9 cellular contexts compared by ENCODE assay signal in the genomic region with DNA sequence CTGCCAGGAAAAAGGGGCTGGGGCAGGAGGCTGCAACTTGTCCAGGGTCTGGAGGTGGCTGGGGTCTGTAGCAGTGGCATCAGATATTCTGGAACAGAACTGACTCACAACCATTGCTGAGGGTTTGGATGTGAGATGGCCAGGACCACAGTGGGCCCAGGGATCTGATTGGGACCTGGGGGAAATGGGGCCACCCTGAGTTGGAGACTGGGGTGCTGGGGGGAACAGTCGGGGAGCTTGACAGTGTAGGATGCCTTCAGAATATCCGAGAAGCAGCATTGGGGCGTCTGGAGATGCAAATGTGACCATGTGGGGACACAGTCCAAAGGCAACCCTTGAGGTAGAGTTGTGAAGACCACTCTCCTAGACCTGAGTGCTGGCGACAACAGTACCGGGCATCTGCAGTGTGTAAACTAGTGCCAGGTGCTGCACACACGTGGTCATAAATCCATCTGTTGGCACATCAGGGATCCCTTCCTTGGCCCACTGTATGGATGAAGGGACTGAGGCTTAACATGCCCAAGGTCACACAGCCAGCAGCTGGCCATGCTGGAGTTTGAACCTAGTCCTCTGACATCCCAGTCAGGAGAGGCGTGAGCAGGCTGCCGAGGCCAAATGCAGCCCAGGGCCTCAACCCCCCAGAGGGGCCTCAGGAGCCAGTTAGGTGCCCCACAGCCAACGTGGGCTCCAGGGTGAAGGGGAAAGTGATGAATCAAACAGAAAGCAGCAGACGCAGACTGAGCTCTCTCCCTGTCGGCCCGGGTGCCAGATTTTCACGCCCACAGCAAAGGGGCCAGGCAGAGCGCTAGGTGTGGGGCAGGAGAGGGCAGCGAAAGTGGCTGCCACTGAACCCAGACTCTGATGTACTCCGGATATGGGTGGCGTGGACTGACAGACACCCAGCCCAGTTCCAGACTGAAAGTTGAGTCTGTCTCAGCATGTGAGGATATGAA. TPM values are rescaled to one million over a fixed set of nuclear protein-coding genes. Genes with fewer than 3 reads are reported as not detected.
DNase-seq lines count a peak whose midpoint lies in the region; ATAC-seq, FAIRE-seq and TF ChIP-seq lines count a peak whose summit lies in the region.
"Had no signal": no experiment of that assay in that cellular context is flagged by ENCODE, and none has a peak within 500 bp of the region (broad histone marks: within the 10 kb centered on the region; RNA-seq: fewer than 3 reads in every experiment).

No MANE protein-coding gene starts in this region.

- H3K4me1 ChIP-seq in neutrophil (ENCODE audit: control insufficient read depth in 1 of 2, insufficient read depth in 1 of 2, low read depth in 1 of 2, low read length in 1 of 2) (peaks cover 41 to 49% of the 10 kb centered on the region in 2 experiments), kidney (ENCODE audit: control insufficient read depth in 1 of 2, insufficient read depth in 1 of 2, low read depth in 1 of 2, low read length in 2 of 2) (peaks cover 6 to 14% of the 10 kb centered on the region in 2 donors)

- CTCF ChIA-PET in Calu3 (lab: Charles Lee) = no interaction called here

- TF ChIP-seq CTCF in Calu3 (IDR thresholded peaks at IDR 0.05; ENCODE audit: unreplicated experiment) (no peak), neutrophil (IDR thresholded peaks at IDR 0.05) (no peak), kidney (IDR thresholded peaks at IDR 0.05; ENCODE audit: borderline replicate concordance, extremely low read depth, insufficient read depth) (no peak)

- H3K36me3 Mint-ChIP-seq in Calu3 (ENCODE audit: insufficient read depth, unreplicated experiment) = peaks cover 6% of the 10 kb centered on the region
- H3K36me3 Mint-ChIP-seq in activated T-cell treated with anti-CD3 and anti-CD28 coated beads, Interleukin-2, amount 50 U/mL, for 72 hours (ENCODE audit: insufficient read depth in 2 of 2) = peaks cover 11 to 14% of the 10 kb centered on the region in 2 donors

- H3K4me1 Mint-ChIP-seq in Calu3 (ENCODE audit: low read depth, unreplicated experiment) = no peaks in the 10 kb centered on the region
- peaks cover 100% of the 10 kb centered on the region for H3K4me1 Mint-ChIP-seq in activated T-cell treated with anti-CD3 and anti-CD28 coated beads, Interleukin-2, amount 50 U/mL, for 72 hours (ENCODE audit: low read depth)

- intact Hi-C loops in Calu3 (cut with micrococcal nuclease; ENCODE audit: unreplicated experiment) = no loop called here
- intact Hi-C loops in kidney (cut with DNase I) = no loop called here

- H3K9me3 ChIP-seq in neutrophil (no peaks in the 10 kb centered on the region), kidney (ENCODE audit: control insufficient read depth in 1 of 2, low read length in 2 of 2) (no peaks in the 10 kb centered on the region)

- no peaks in the 10 kb centered on the region for H3K36me3 ChIP-seq in neutrophil
- H3K36me3 ChIP-seq in kidney (ENCODE audit: control insufficient read depth in 1 of 2, insufficient read depth in 2 of 2, low read length in 2 of 2) = peaks cover 0 to 3% of the 10 kb centered on the region in 2 donors

- H3K27ac ChIP-seq in neutrophil (peak overlapping the region; percentile 98), kidney (ENCODE audit: low read depth in 2 of 2, low read length in 2 of 2) (no peak overlapping the region)

- H3K27me3 ChIP-seq in neutrophil = no peaks in the 10 kb centered on the region

- no TSS peak for BruUV-seq in Calu3 (replicated peaks; lab: Mats Ljungman, UMichigan)

- peak overlapping the region in 1 of 2 donors; percentile 8 for H3K9ac ChIP-seq in kidney (ENCODE audit: low read length in 2 of 2)

- ATAC-seq in HG03378 (IDR thresholded peaks at IDR 0.05; ENCODE audit: unreplicated experiment) (peak; percentile 31), HG03469 (IDR thresholded peaks at IDR 0.05; ENCODE audit: unreplicated experiment) (no peak)
- ATAC-seq in activated T-cell treated with anti-CD3 and anti-CD28 coated beads, Interleukin-2, amount 50 U/mL, for 72 hours (replicated peaks in 1 of 2) = peak; percentile 66 to 67

- no peaks in the 10 kb centered on the region for H3K9me3 Mint-ChIP-seq in Calu3 (ENCODE audit: low read depth, unreplicated experiment)
- H3K9me3 Mint-ChIP-seq in activated T-cell treated with anti-CD3 and anti-CD28 coated beads, Interleukin-2, amount 50 U/mL, for 72 hours = no peaks in the 10 kb centered on the region

- H3K27ac Mint-ChIP-seq in Calu3 (ENCODE audit: unreplicated experiment) = peak overlapping the region; percentile 30
- peak overlapping the region; percentile 93 for H3K27ac Mint-ChIP-seq in activated T-cell treated with anti-CD3 and anti-CD28 coated beads, Interleukin-2, amount 50 U/mL, for 72 hours

- H3K4me3 ChIP-seq in neutrophil (ENCODE audit: low read depth in 1 of 2, low read length in 1 of 2) = no peak overlapping the region
- no peak overlapping the region for H3K4me3 ChIP-seq in kidney (ENCODE audit: low read length in 2 of 2)

- H3K27me3 Mint-ChIP-seq in Calu3 (ENCODE audit: unreplicated experiment) = no peaks in the 10 kb centered on the region
- no peaks in the 10 kb centered on the region for H3K27me3 Mint-ChIP-seq in activated T-cell treated with anti-CD3 and anti-CD28 coated beads, Interleukin-2, amount 50 U/mL, for 72 hours (ENCODE audit: low read depth)

- no peak for DNase-seq in Calu3
- peak; percentile 91 to 93 for DNase-seq in activated T-cell treated with anti-CD3 and anti-CD28 coated beads, Interleukin-2, amount 50 U/mL, for 72 hours
- DNase-seq in NOMO-1 treated with DMSO at 0.1 percent for 48 hours (lab: John Stamatoyannopoulos, UW; ENCODE audit: unreplicated experiment) = no peak
- no peak for DNase-seq in HPDE6-E6E7 (ENCODE audit: extremely low spot score)
- DNase-seq in kidney = no peak
- DNase-seq: NCI-H2081 had no signal

- no peak for FAIRE-seq in kidney (lab: Jason Lieb, UNC)

- H3K4me3 Mint-ChIP-seq in Calu3 (ENCODE audit: low read depth, unreplicated experiment) = no peak overlapping the region
- peak overlapping the region; percentile 69 to 78 for H3K4me3 Mint-ChIP-seq in activated T-cell treated with anti-CD3 and anti-CD28 coated beads, Interleukin-2, amount 50 U/mL, for 72 hours

RNA-seq across cellular contexts. Expression of gene HEMK1, which starts 18.8 kb away (rescaled TPM):
- total RNA-seq in Calu3 (2022) = 17.6 and 20.0 TPM in 2 replicates
- 10 to 100 TPM; 54.5 to 64.6 TPM for total RNA-seq in activated T-cell treated with anti-CD3 and anti-CD28 coated beads, Interleukin-2, amount 50 U/mL, for 72 hours
- 25.1 TPM for total RNA-seq in kidney
- polyA plus RNA-seq in kidney (ENCODE audit: insufficient read depth, low read depth, low replicate concordance) = 30.3 TPM

RNA-seq across cellular contexts. Expression of gene C3orf18, which starts 20.5 kb away (rescaled TPM):
- total RNA-seq in Calu3 (2022) (2.7 and 3.1 TPM in 2 replicates), kidney (6.2 TPM)
- 10 to 100 TPM; 22.7 to 32.5 TPM for total RNA-seq in activated T-cell treated with anti-CD3 and anti-CD28 coated beads, Interleukin-2, amount 50 U/mL, for 72 hours
- 14.9 TPM for polyA plus RNA-seq in kidney (ENCODE audit: insufficient read depth, low read depth, low replicate concordance)

RNA-seq across cellular contexts. Expression of gene CISH, which starts 23.5 kb away (rescaled TPM):
- total RNA-seq in Calu3 (2022) (1.4 and 1.6 TPM in 2 replicates), kidney (30.8 TPM)
- 100 to 1,000 TPM; 242 to 271 TPM for total RNA-seq in activated T-cell treated with anti-CD3 and anti-CD28 coated beads, Interleukin-2, amount 50 U/mL, for 72 hours
- polyA plus RNA-seq in kidney (ENCODE audit: insufficient read depth, low read depth, low replicate concordance) = 59.4 TPM

RNA-seq across cellular contexts. Expression of gene MAPKAPK3, which starts 28.9 kb away (rescaled TPM):
- total RNA-seq in Calu3 (2022) = 40.6 and 44.6 TPM in 2 replicates
- total RNA-seq in activated T-cell treated with anti-CD3 and anti-CD28 coated beads, Interleukin-2, amount 50 U/mL, for 72 hours = 100 to 1,000 TPM; 116 to 129 TPM
- 75.8 TPM for total RNA-seq in kidney
- 68.0 TPM for polyA plus RNA-seq in kidney (ENCODE audit: insufficient read depth, low read depth, low replicate concordance)

Comparison
In these comparisons a context has a peak if more than half of its experiments do, and no peak if none do; other contexts are left out.
1. DNase-seq: peak in activated T-cell treated with anti-CD3 and anti-CD28 coated beads, Interleukin-2, amount 50 U/mL, for 72 hours (2 of 2); none in Calu3 (single experiment), NOMO-1 treated with DMSO at 0.1 percent for 48 hours (single experiment), HPDE6-E6E7 (single experiment) and kidney (single experiment).
2. RNA of gene CISH, which starts 23.5 kb away (total RNA-seq): 242 to 271 TPM in activated T-cell treated with anti-CD3 and anti-CD28 coated beads, Interleukin-2, amount 50 U/mL, for 72 hours and 30.8 TPM in kidney (single experiment); 1.4 to 1.6 TPM in Calu3; every median in the first group is over 10 times any median in the second.